ENCODE assay signal across 22 cellular contexts in genomic region chr13:85709721-85710120, GRCh38.
"Had no signal": no experiment of that assay in that cellular context is flagged by ENCODE, and none has a peak within 500 bp of the region (broad histone marks: within the 10 kb centered on the region; RNA-seq: fewer than 3 reads in every experiment).

No MANE protein-coding gene starts in this region.

- H3K36me3 Mint-ChIP-seq: mesothelial cell of epicardium; stimulated activated naive B cell treated with anti-CD40 and anti-IgM and Interleukin-4, amounts not matched to agents 10 μg/mL and 1 μg/mL and 100 μg/mL, for 72 hours had no signal

- H3K4me3 ChIP-seq: esophagus muscularis mucosa, gastroesophageal sphincter, ovary, right atrium auricular region, sigmoid colon, skin epidermis, testis, tibial nerve, upper lobe of right lung, vagina had no signal

- H3K27ac Mint-ChIP-seq: mesothelial cell of epicardium; natural killer cell; stimulated activated naive B cell treated with anti-CD40 and anti-IgM and Interleukin-4, amounts not matched to agents 10 μg/mL and 1 μg/mL and 100 μg/mL, for 72 hours; stimulated activated naive CD8-positive, alpha-beta T cell treated with anti-CD3 and anti-CD28 coated beads, Interleukin-15, amount 100 ng/mL, for 72 hours had no signal

- H3K27me3 ChIP-seq: esophagus muscularis mucosa, gastroesophageal sphincter, ovary, right atrium auricular region, sigmoid colon, testis, tibial nerve, upper lobe of right lung, vagina had no signal

- H3K9me3 ChIP-seq: esophagus muscularis mucosa, gastroesophageal sphincter, ovary, right atrium auricular region, sigmoid colon, testis, tibial nerve, upper lobe of right lung, vagina had no signal

- H3K4me3 Mint-ChIP-seq: mesothelial cell of epicardium; natural killer cell; neural crest cell; stimulated activated naive B cell treated with anti-CD40 and anti-IgM and Interleukin-4, amounts not matched to agents 10 μg/mL and 1 μg/mL and 100 μg/mL, for 72 hours; stimulated activated naive CD8-positive, alpha-beta T cell treated with anti-CD3 and anti-CD28 coated beads, Interleukin-15, amount 100 ng/mL, for 72 hours had no signal

- H3K27ac ChIP-seq: esophagus muscularis mucosa, gastroesophageal sphincter, ovary, right atrium auricular region, sigmoid colon, skin epidermis, testis, tibial nerve, upper lobe of right lung, vagina had no signal

- H3K36me3 ChIP-seq: esophagus muscularis mucosa, gastroesophageal sphincter, ovary, right atrium auricular region, sigmoid colon, tibial nerve, upper lobe of right lung, vagina had no signal

- H3K4me1 Mint-ChIP-seq: natural killer cell; neural crest cell; stimulated activated naive B cell treated with anti-CD40 and anti-IgM and Interleukin-4, amounts not matched to agents 10 μg/mL and 1 μg/mL and 100 μg/mL, for 72 hours; stimulated activated naive CD8-positive, alpha-beta T cell treated with anti-CD3 and anti-CD28 coated beads, Interleukin-15, amount 100 ng/mL, for 72 hours had no signal

- DNase-seq: effector memory CD4-positive, alpha-beta T cell; foreskin fibroblast; glutamatergic neuron; islet precursor cell; natural killer cell; ovary; sigmoid colon; stimulated activated CD4-positive, alpha-beta T cell treated with anti-CD3 and anti-CD28 coated beads, Interleukin-2, amount 100 ng/mL, for 24 hours; stimulated activated CD4-positive, alpha-beta T cell treated with anti-CD3 and anti-CD28 coated beads, Interleukin-4, amount 100 ng/mL, for 4 hours; stimulated activated naive B cell treated with anti-CD40 and anti-IgM and Interleukin-4, amounts not matched to agents 10 μg/mL and 1 μg/mL and 100 μg/mL, for 72 hours; stimulated activated naive CD8-positive, alpha-beta T cell treated with anti-CD3 and anti-CD28 coated beads, Interleukin-15, amount 100 ng/mL, for 72 hours; testis; upper lobe of right lung had no signal

- ATAC-seq: gastroesophageal sphincter; left lobe of liver; natural killer cell; stimulated activated naive B cell treated with anti-CD40 and anti-IgM and Interleukin-4, amounts not matched to agents 10 μg/mL and 1 μg/mL and 100 μg/mL, for 72 hours; stimulated activated naive CD8-positive, alpha-beta T cell treated with anti-CD3 and anti-CD28 coated beads, Interleukin-15, amount 100 ng/mL, for 72 hours; upper lobe of right lung had no signal

- H3K9me3 Mint-ChIP-seq: neural crest cell; stimulated activated naive B cell treated with anti-CD40 and anti-IgM and Interleukin-4, amounts not matched to agents 10 μg/mL and 1 μg/mL and 100 μg/mL, for 72 hours; stimulated activated naive CD8-positive, alpha-beta T cell treated with anti-CD3 and anti-CD28 coated beads, Interleukin-15, amount 100 ng/mL, for 72 hours had no signal

- H3K4me1 ChIP-seq: esophagus muscularis mucosa, gastroesophageal sphincter, right atrium auricular region, testis, tibial nerve, upper lobe of right lung, vagina had no signal

- H3K27me3 Mint-ChIP-seq: stimulated activated naive B cell treated with anti-CD40 and anti-IgM and Interleukin-4, amounts not matched to agents 10 μg/mL and 1 μg/mL and 100 μg/mL, for 72 hours; stimulated activated naive CD8-positive, alpha-beta T cell treated with anti-CD3 and anti-CD28 coated beads, Interleukin-15, amount 100 ng/mL, for 72 hours had no signal
